In the genomic region with DNA sequence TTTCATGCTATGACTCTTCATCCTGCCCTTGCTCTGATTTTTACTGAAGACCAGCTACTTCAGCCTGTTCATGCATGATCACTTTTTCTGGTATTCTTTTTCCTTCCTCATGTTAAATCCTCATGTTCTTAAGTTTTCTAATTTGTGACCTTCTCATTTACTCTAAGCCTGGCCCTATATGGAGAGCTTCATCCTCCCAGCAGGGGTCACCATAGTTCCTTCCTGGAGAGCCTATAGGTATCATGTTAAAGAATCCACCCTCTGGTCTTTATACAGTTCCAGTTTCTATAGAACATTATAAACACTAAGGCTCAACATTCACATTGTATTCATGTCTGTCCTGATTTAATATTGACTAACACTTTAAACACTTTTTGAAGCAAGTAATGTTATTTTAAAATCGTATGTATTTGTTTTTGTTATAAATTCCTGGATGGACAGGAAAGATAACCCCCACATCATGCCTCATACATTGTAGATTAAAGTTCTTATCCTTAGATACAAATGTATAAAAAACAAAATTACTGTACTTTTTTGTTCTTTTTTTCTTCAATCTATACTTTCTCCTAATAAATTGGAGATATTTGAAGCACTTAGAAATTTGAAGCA, we compare ENCODE assay signal across 8 cellular contexts. TPM values are rescaled to one million over a fixed set of nuclear protein-coding genes. Genes with fewer than 3 reads are reported as not detected.
A peak's percentile ranks its signal among the peaks of the same experiment; 100 is the strongest.
DNase-seq lines count a peak whose midpoint lies in the region; ATAC-seq and TF ChIP-seq lines count a peak whose summit lies in the region.

No MANE protein-coding gene starts in this region.

- no peaks in the 10 kb centered on the region for H3K9me2 ChIP-seq in neural cell (ENCODE audit: insufficient read depth, low read length)

- H3K27ac Mint-ChIP-seq in CD8-positive, alpha-beta T cell: no peak overlapping the region

- no peaks in the 10 kb centered on the region for H3K79me2 ChIP-seq in neural cell (replicated peaks; ENCODE audit: insufficient read depth, low read length)

- H2AFZ ChIP-seq in neural cell (ENCODE audit: low read depth, low read length): no peak overlapping the region

- TF ChIP-seq EP300 in neural cell (conservative IDR thresholded peaks at IDR 0.05; ENCODE audit: poor library complexity, severe bottlenecking): no peak

- no peaks in the 10 kb centered on the region for H3K36me3 Mint-ChIP-seq in CD8-positive, alpha-beta T cell

- peaks cover 4% of the 10 kb centered on the region for H3K9me3 Mint-ChIP-seq in CD8-positive, alpha-beta T cell

- H3K4me3 Mint-ChIP-seq in CD8-positive, alpha-beta T cell: no peak overlapping the region

- H4K20me1 ChIP-seq in neural cell (ENCODE audit: insufficient read depth): no peaks in the 10 kb centered on the region

- no peaks in the 10 kb centered on the region for H3K4me1 Mint-ChIP-seq in CD8-positive, alpha-beta T cell (ENCODE audit: low read depth)

- no peaks in the 10 kb centered on the region for H3K4me1 ChIP-seq in CD8-positive, alpha-beta T cell (ENCODE audit: insufficient read depth, low read length)
- H3K4me1 ChIP-seq in thyroid gland: no peaks in the 10 kb centered on the region

- H3K9me3 ChIP-seq in CD8-positive, alpha-beta T cell (ENCODE audit: low read length): no peaks in the 10 kb centered on the region
- H3K9me3 ChIP-seq in neural cell (ENCODE audit: low read length) (no peaks in the 10 kb centered on the region), thyroid gland (no peaks in the 10 kb centered on the region)

- H3K27ac ChIP-seq in CD8-positive, alpha-beta T cell (ENCODE audit: low read depth, low read length): no peak overlapping the region
- H3K27ac ChIP-seq in neural cell (ENCODE audit: low read length): no peak overlapping the region
- no peak overlapping the region for H3K27ac ChIP-seq in thyroid gland

- WGBS in thyroid gland, 2 donors: 13 to 23% methylated on average over 1 of the region's 1 CpG

- no peaks in the 10 kb centered on the region for H3K36me3 ChIP-seq in CD8-positive, alpha-beta T cell (ENCODE audit: insufficient read depth, low read length)
- H3K36me3 ChIP-seq in neural cell (ENCODE audit: insufficient read depth, low read length): no peaks in the 10 kb centered on the region
- H3K36me3 ChIP-seq in thyroid gland: no peaks in the 10 kb centered on the region

- H3K4me2 ChIP-seq in neural cell (ENCODE audit: low read length): no peak overlapping the region

- peaks cover 2% of the 10 kb centered on the region for H3K27me3 Mint-ChIP-seq in CD8-positive, alpha-beta T cell (ENCODE audit: low read depth)

- ATAC-seq in CD8-positive, alpha-beta T cell: peak; percentile 83
- ATAC-seq in GM18909 (IDR thresholded peaks at IDR 0.05; ENCODE audit: poor library complexity, unreplicated experiment): peak; percentile 99
- ATAC-seq in HG03108 (IDR thresholded peaks at IDR 0.05; ENCODE audit: unreplicated experiment): peak; percentile 98

- TF ChIP-seq RAD21 in neural cell (conservative IDR thresholded peaks at IDR 0.05): peak; percentile 83

- no peaks in the 10 kb centered on the region for H3K27me3 ChIP-seq in CD8-positive, alpha-beta T cell (ENCODE audit: insufficient read depth, low read length)
- H3K27me3 ChIP-seq in neural cell (ENCODE audit: insufficient read depth, low read depth, low read length) (no peaks in the 10 kb centered on the region), thyroid gland (no peaks in the 10 kb centered on the region)

- peak; percentile 66 for TF ChIP-seq CTCF in CD8-positive, alpha-beta T cell (IDR thresholded peaks at IDR 0.05)
- peak; percentile 77 for TF ChIP-seq CTCF in neural cell (IDR thresholded peaks at IDR 0.05; ENCODE audit: poor library complexity, severe bottlenecking)
- TF ChIP-seq CTCF in thyroid gland (IDR thresholded peaks at IDR 0.05): peak; percentile 25 to 65 (median 48)

- intact Hi-C loops in CD8-positive, alpha-beta T cell (cut with DNase I, micrococcal nuclease): loop anchor here (1.0 to 10.0 kb wide), 6 partner anchors 323 to 1863 kb away; no protein-coding TSS in a partner anchor
- intact Hi-C loops in thyroid gland (cut with DNase I): no loop called here

- no peak for TF ChIP-seq POLR2A in erythroblast (IDR thresholded peaks at IDR 0.05; ENCODE audit: low read length)
- no peak for TF ChIP-seq POLR2A in thyroid gland (IDR thresholded peaks at IDR 0.05)

- H3K9ac ChIP-seq in neural cell (ENCODE audit: low read length): no peak overlapping the region

- POLR2A ChIA-PET in CD8-positive, alpha-beta T cell (lab: Charles Lee): no interaction called here

- CTCF ChIA-PET in CD8-positive, alpha-beta T cell (lab: Charles Lee): interaction anchor here (0.7 to 2.8 kb wide), 6 partner anchors 55 to 398 kb away, joined by 3 to 25 read pairs (median 7); no protein-coding TSS in a partner anchor

- H3F3A ChIP-seq in neural cell (ENCODE audit: insufficient read depth, low read length, poor library complexity, severe bottlenecking): no peaks in the 10 kb centered on the region

- peak; percentile 4 to 57 (median 47) for DNase-seq in CD8-positive, alpha-beta T cell
- DNase-seq in NCI-H460 (ENCODE audit: extremely low read depth, low read depth) (peak; percentile 51), erythroblast (lab: John Stamatoyannopoulos, UW) (peak; percentile 61 to 72), thyroid gland (peak; percentile 32 to 40)
- DNase-seq in activated CD4-positive, alpha-beta T cell treated with anti-CD3 and anti-CD28 coated beads, Interleukin-2, amount 50 U/mL, for 48 hours: peak; percentile 45 to 61

- H3K4me3 ChIP-seq in CD8-positive, alpha-beta T cell (ENCODE audit: low read depth, low read length): no peak overlapping the region
- H3K4me3 ChIP-seq in neural cell (ENCODE audit: low read length) (no peak overlapping the region), thyroid gland (replicated peaks in 1 of 3) (no peak overlapping the region)

TF ChIP-seq in neural cell, 6 proteins besides CTCF, POLR2A, EP300 and RAD21:
- TF ChIP-seq EZH2 (IDR thresholded peaks at IDR 0.05; ENCODE audit: borderline replicate concordance, insufficient read depth, low read length, poor library complexity, severe bottlenecking): no peak
- TF ChIP-seq TAF1 (IDR thresholded peaks at IDR 0.05; ENCODE audit: low read depth): no peak
- TF ChIP-seq SMC3 (conservative IDR thresholded peaks at IDR 0.05; ENCODE audit: poor library complexity): peak; percentile 84

RNA-seq across cellular contexts. Expression of a gene that starts 53.8 kb away (rescaled TPM):
- total RNA-seq in CD8-positive, alpha-beta T cell: 10 to 100 TPM; 67.5 to 70.6 TPM
- 16.7 and 19.2 TPM in 2 replicates for total RNA-seq in NCI-H460 (2014; rRNA removed; shearing (Covaris generic))
- 10.0 and 17.3 TPM in 2 replicates for polyA plus RNA-seq in NCI-H460 (2014; cell fraction: nucleus; rRNA removed)
- polyA plus RNA-seq in neural cell: 13.5 and 15.1 TPM in 2 replicates
- 38.7 and 40.3 TPM in 2 replicates for polyA minus RNA-seq in neural cell
- 10 to 100 TPM; 28.5 to 43.7 (median 32.6) TPM for total RNA-seq in thyroid gland
